ENCODE assay signal across 1 cellular context in genomic region chr16:70579648-70580630, GRCh38.
TF ChIP-seq lines count a peak whose summit lies in the region.

No MANE protein-coding gene starts in this region.

TF ChIP-seq in HepG2, 621 proteins besides CTCF, POLR2A, EP300 and RAD21 (continued from another document and continues in another):
- TF ChIP-seq ZNF142 (CRISPR knock-in tag; IDR thresholded peaks at IDR 0.05) (no peak), ZBTB1 (CRISPR knock-in tag; IDR thresholded peaks at IDR 0.05; ENCODE audit: borderline replicate concordance) (no peak), XBP1 (CRISPR knock-in tag; IDR thresholded peaks at IDR 0.05) (no peak), GMEB1 (CRISPR knock-in tag; IDR thresholded peaks at IDR 0.05; ENCODE audit: borderline replicate concordance) (no peak; the same call in 1 of the 2 replicates), ZGPAT (CRISPR knock-in tag; IDR thresholded peaks at IDR 0.05) (0 out of 2 replicates have a peak, but pooled peaks have one; percentile 44), FOXP1 (IDR thresholded peaks at IDR 0.05) (no peak), FOXP1 (CRISPR knock-in tag; IDR thresholded peaks at IDR 0.05) (no peak), SSRP1 (CRISPR knock-in tag; IDR thresholded peaks at IDR 0.05) (no peak), RNF219 (CRISPR knock-in tag; IDR thresholded peaks at IDR 0.05) (no peak), ATF3 (CRISPR knock-in tag; IDR thresholded peaks at IDR 0.05) (no peak), HDAC2 (CRISPR knock-in tag; IDR thresholded peaks at IDR 0.05) (no peak), SMARCE1 (IDR thresholded peaks at IDR 0.05; ENCODE audit: borderline replicate concordance) (no peak), RFX5 (IDR thresholded peaks at IDR 0.05; ENCODE audit: low read depth, low read length) (no peak), ZNF841 (CRISPR knock-in tag; IDR thresholded peaks at IDR 0.05; ENCODE audit: borderline replicate concordance) (no peak), ZNF720 (CRISPR knock-in tag; IDR thresholded peaks at IDR 0.05) (no peak), EED (CRISPR knock-in tag; IDR thresholded peaks at IDR 0.05) (no peak), RERE (CRISPR knock-in tag; IDR thresholded peaks at IDR 0.05; ENCODE audit: low read depth) (no peak), ZFP91 (CRISPR knock-in tag; IDR thresholded peaks at IDR 0.05; ENCODE audit: borderline replicate concordance) (peak; percentile 34; the same call in 1 of the 2 replicates), ETV6 (CRISPR knock-in tag; conservative IDR thresholded peaks at IDR 0.05) (no peak), CEBPZ (IDR thresholded peaks at IDR 0.05; ENCODE audit: low read length) (no peak), ZFP1 (CRISPR knock-in tag; IDR thresholded peaks at IDR 0.05) (no peak), ZNF737 (CRISPR knock-in tag; IDR thresholded peaks at IDR 0.05; ENCODE audit: borderline replicate concordance) (no peak), HMGXB3 (CRISPR knock-in tag; IDR thresholded peaks at IDR 0.05; ENCODE audit: borderline replicate concordance) (no peak), ZNF549 (CRISPR knock-in tag; IDR thresholded peaks at IDR 0.05) (no peak), NCOA1 (CRISPR knock-in tag; IDR thresholded peaks at IDR 0.05) (no peak)
